21 cellular contexts compared by ENCODE assay signal in genomic region chr4:185051283-185051682, GRCh38. TPM values are rescaled to one million over a fixed set of nuclear protein-coding genes. Genes with fewer than 3 reads are reported as not detected.
"Had no signal": no experiment of that assay in that cellular context is flagged by ENCODE, and none has a peak within 500 bp of the region (broad histone marks: within the 10 kb centered on the region; RNA-seq: fewer than 3 reads in every experiment).

No MANE protein-coding gene starts in this region.

RNA-seq across cellular contexts. Expression of gene HELT, which starts 33.0 kb away (rescaled TPM):
- total RNA-seq: activated naive CD4-positive, alpha-beta T cell treated with anti-CD3 and anti-CD28 coated beads for 36 hours; activated naive CD4-positive, alpha-beta T cell treated with anti-CD3 and anti-CD28 coated beads, Interleukin-2, amount 50 U/mL, for 72 hours; activated naive CD8-positive, alpha-beta T cell treated with anti-CD3 and anti-CD28 coated beads for 36 hours; activated naive CD8-positive, alpha-beta T cell treated with anti-CD3 and anti-CD28 coated beads, Interleukin-2, amount 10 ng/mL, durations not matched to agents 7 days and 5 days; activated T-cell treated with anti-CD3 and anti-CD28 coated beads, Interleukin-2, amount 50 U/mL, for 4 hours; activated T-cell treated with anti-CD3 and anti-CD28 coated beads, Interleukin-2, amount 50 U/mL, for 72 hours; activated T-helper 1 cell treated with anti-CD3 and anti-CD28 coated beads, Interleukin-12 subunit alpha, Interleukin-12 subunit beta, Interleukin-2, Interleukin-4 antibody, amounts not matched to agents 30 ng/mL and 10 ng/mL and 1 ng/mL, durations not matched to agents 14 hours and 24 hours and 36 hours; activated T-helper 17 cell treated with anti-CD3 and anti-CD28 coated beads, Interleukin-2, amount 50 U/mL, for 72 hours; activated T-helper 2 cell treated with anti-CD3 and anti-CD28 coated beads, Interferon-gamma antibody, Interleukin-2, Interleukin-4, amounts not matched to agents 10 μg/mL and 5 μg/mL and 100 μg/mL, durations not matched to agents 14 hours and 24 hours and 36 hours; adrenal gland; aorta; ascending aorta; astrocyte; body of pancreas; breast epithelium; bronchial epithelial cell; cardiac muscle cell; cardiac septum; cerebellum; chondrocyte had no signal
- polyA plus RNA-seq: adipose tissue, adrenal gland, aorta, cardiac muscle cell had no signal
